1 cellular context compared by ENCODE assay signal in genomic region chr1:223887724-223888428, GRCh38.
TF ChIP-seq lines count a peak whose summit lies in the region.

No MANE protein-coding gene starts in this region.

TF ChIP-seq in A549, 52 proteins besides CTCF, POLR2A, EP300 and RAD21 (continued from another document):
- TF ChIP-seq ZC3H11A (IDR thresholded peaks at IDR 0.05) (no peak), NR3C1 (IDR thresholded peaks at IDR 0.05) (no peak), CBX2 (IDR thresholded peaks at IDR 0.05; ENCODE audit: borderline replicate concordance, low read depth) (no peak), ATOH8 (CRISPR knock-in tag; IDR thresholded peaks at IDR 0.05; ENCODE audit: low read depth) (no peak), PBX3 (IDR thresholded peaks at IDR 0.05) (peak; percentile 86), JUNB (IDR thresholded peaks at IDR 0.05) (peak; percentile 24; the same call in 1 of the 2 replicates), ZNF302 (CRISPR knock-in tag; IDR thresholded peaks at IDR 0.05) (no peak), FOSL2 (IDR thresholded peaks at IDR 0.05) (0 out of 2 replicates have a peak, but pooled peaks have one; percentile 9), FOSL2 (CRISPR knock-in tag; IDR thresholded peaks at IDR 0.05) (peak; percentile 92), FOXS1 (CRISPR knock-in tag; IDR thresholded peaks at IDR 0.05) (no peak), CBX8 (IDR thresholded peaks at IDR 0.05) (no peak), TFCP2L1 (CRISPR knock-in tag; IDR thresholded peaks at IDR 0.05) (no peak), TP53 (CRISPR knock-in tag; IDR thresholded peaks at IDR 0.05) (no peak), CHD2 (IDR thresholded peaks at IDR 0.05; ENCODE audit: low read length, partially characterized antibody) (no peak), HOXB5 (CRISPR knock-in tag; IDR thresholded peaks at IDR 0.05) (peak; percentile 90), HEYL (CRISPR knock-in tag; IDR thresholded peaks at IDR 0.05) (no peak), BHLHE40 (IDR thresholded peaks at IDR 0.05; ENCODE audit: low read depth, low read length) (no peak), HOXA7 (CRISPR knock-in tag; IDR thresholded peaks at IDR 0.05) (no peak), CEBPB (IDR thresholded peaks at IDR 0.05) (peak in 1 of 2 experiments; percentile 45; a peak in 1 of 4 replicates), MAFK (IDR thresholded peaks at IDR 0.05; ENCODE audit: partially characterized antibody) (peak; percentile 62), JUN (IDR thresholded peaks at IDR 0.05) (peak in 1 of 2 experiments; percentile 40; a peak in 2 of 5 replicates), HES2 (IDR thresholded peaks at IDR 0.05) (no peak), NPAS2 (CRISPR knock-in tag; IDR thresholded peaks at IDR 0.05; ENCODE audit: borderline replicate concordance) (no peak), EHF (CRISPR knock-in tag; IDR thresholded peaks at IDR 0.05) (no peak), PHF8 (IDR thresholded peaks at IDR 0.05; ENCODE audit: borderline replicate concordance, low read depth) (no peak), CHD4 (IDR thresholded peaks at IDR 0.05; ENCODE audit: borderline replicate concordance) (no peak), FOSB (CRISPR knock-in tag; IDR thresholded peaks at IDR 0.05) (no peak), HDAC2 (IDR thresholded peaks at IDR 0.05) (no peak)
